In genomic region chr11:71996946-71997345, GRCh38 we compare ENCODE assay signal across 2 cellular contexts.
TF ChIP-seq lines count a peak whose summit lies in the region.

No MANE protein-coding gene starts in this region.

TF ChIP-seq in K562, 482 proteins besides CTCF, POLR2A, EP300 and RAD21:
- peak; percentile 35; the same call in 1 of the 2 replicates for TF ChIP-seq EHMT2 (IDR thresholded peaks at IDR 0.05)
- TF ChIP-seq, protein P1, sequence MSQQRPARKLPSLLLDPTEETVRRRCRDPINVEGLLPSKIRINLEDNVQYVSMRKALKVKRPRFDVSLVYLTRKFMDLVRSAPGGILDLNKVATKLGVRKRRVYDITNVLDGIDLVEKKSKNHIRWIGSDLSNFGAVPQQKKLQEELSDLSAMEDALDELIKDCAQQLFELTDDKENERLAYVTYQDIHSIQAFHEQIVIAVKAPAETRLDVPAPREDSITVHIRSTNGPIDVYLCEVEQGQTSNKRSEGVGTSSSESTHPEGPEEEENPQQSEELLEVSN (IDR thresholded peaks at IDR 0.05; ENCODE audit: borderline replicate concordance in 1 of 2, extremely low read depth in 1 of 2, insufficient read depth in 1 of 2, insufficient read length in 1 of 2, low read depth in 1 of 2, low read length in 1 of 2, poor library complexity in 1 of 2, severe bottlenecking in 1 of 2), result no peak
- TF ChIP-seq, protein P2, sequence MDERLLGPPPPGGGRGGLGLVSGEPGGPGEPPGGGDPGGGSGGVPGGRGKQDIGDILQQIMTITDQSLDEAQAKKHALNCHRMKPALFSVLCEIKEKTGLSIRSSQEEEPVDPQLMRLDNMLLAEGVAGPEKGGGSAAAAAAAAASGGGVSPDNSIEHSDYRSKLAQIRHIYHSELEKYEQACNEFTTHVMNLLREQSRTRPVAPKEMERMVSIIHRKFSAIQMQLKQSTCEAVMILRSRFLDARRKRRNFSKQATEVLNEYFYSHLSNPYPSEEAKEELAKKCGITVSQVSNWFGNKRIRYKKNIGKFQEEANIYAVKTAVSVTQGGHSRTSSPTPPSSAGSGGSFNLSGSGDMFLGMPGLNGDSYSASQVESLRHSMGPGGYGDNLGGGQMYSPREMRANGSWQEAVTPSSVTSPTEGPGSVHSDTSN (CRISPR knock-in tag; IDR thresholded peaks at IDR 0.05; ENCODE audit: low read depth), result no peak
- TF ChIP-seq, protein P2 (tag; conservative IDR thresholded peaks at IDR 0.05; ENCODE audit: low read depth), result 0 out of 2 replicates have a peak, but pooled peaks have one; percentile 11
- TF ChIP-seq MEIS2 (IDR thresholded peaks at IDR 0.05; ENCODE audit: partially characterized antibody), result peak; percentile 14

TF ChIP-seq in HEK293T, 16 proteins besides CTCF, POLR2A, EP300 and RAD21:
- TF ChIP-seq FOXK2 (IDR thresholded peaks at IDR 0.05) (no peak), SUZ12 (IDR thresholded peaks at IDR 0.05) (no peak), PKNOX1 (IDR thresholded peaks at IDR 0.05) (no peak), NFRKB (IDR thresholded peaks at IDR 0.05) (no peak), L3MBTL2 (conservative IDR thresholded peaks at IDR 0.05) (no peak), CTBP1 (IDR thresholded peaks at IDR 0.05; ENCODE audit: borderline replicate concordance) (no peak), TARDBP (IDR thresholded peaks at IDR 0.05) (no peak), HDGF (IDR thresholded peaks at IDR 0.05; ENCODE audit: borderline replicate concordance) (no peak), SP1 (IDR thresholded peaks at IDR 0.05) (no peak), LEF1 (IDR thresholded peaks at IDR 0.05; ENCODE audit: borderline replicate concordance) (no peak), FOXM1 (IDR thresholded peaks at IDR 0.05; ENCODE audit: borderline replicate concordance) (no peak), BHLHE40 (IDR thresholded peaks at IDR 0.05; ENCODE audit: borderline replicate concordance) (no peak), ARNT (IDR thresholded peaks at IDR 0.05) (no peak), ELF4 (IDR thresholded peaks at IDR 0.05) (no peak), ZNF384 (IDR thresholded peaks at IDR 0.05) (no peak), FOXA1 (IDR thresholded peaks at IDR 0.05) (no peak)
